In genomic region chr16:4506450-4506849, GRCh38 we compare ENCODE assay signal across 1 cellular context.
TF ChIP-seq lines count a peak whose summit lies in the region.

No MANE protein-coding gene starts in this region.

TF ChIP-seq in HCT116, 20 proteins besides CTCF, POLR2A, EP300 and RAD21 (continued from another document):
- TF ChIP-seq REST (IDR thresholded peaks at IDR 0.05; ENCODE audit: low read depth), result no peak
- TF ChIP-seq EZH2phosphoT487 (IDR thresholded peaks at IDR 0.05; ENCODE audit: borderline replicate concordance), result no peak
- no peak for TF ChIP-seq SRF (IDR thresholded peaks at IDR 0.05; ENCODE audit: low read depth)
- TF ChIP-seq SP1 (IDR thresholded peaks at IDR 0.05; ENCODE audit: low read depth), result no peak
- TF ChIP-seq ELF1 (IDR thresholded peaks at IDR 0.05; ENCODE audit: borderline replicate concordance, low read depth), result no peak
- TF ChIP-seq TCF7L2 (IDR thresholded peaks at IDR 0.05; ENCODE audit: borderline replicate concordance, extremely low read depth, insufficient read depth, insufficient read length), result no peak
- TF ChIP-seq ZNF274 (IDR thresholded peaks at IDR 0.05; ENCODE audit: low read depth, low read length), result no peak
- no peak for TF ChIP-seq POLR2AphosphoS5 (IDR thresholded peaks at IDR 0.05; ENCODE audit: low read depth, low read length)
- TF ChIP-seq ZBTB33 (IDR thresholded peaks at IDR 0.05; ENCODE audit: extremely low read depth, insufficient replicate concordance, low read length), result no peak
